In genomic region chr4:86644892-86645291, GRCh38 we compare ENCODE assay signal across 32 cellular contexts.
"Had no signal": no experiment of that assay in that cellular context is flagged by ENCODE, and none has a peak within 500 bp of the region (broad histone marks: within the 10 kb centered on the region; RNA-seq: fewer than 3 reads in every experiment).

No MANE protein-coding gene starts in this region.

- H3K36me3 Mint-ChIP-seq: activated CD8-positive, alpha-beta memory T cell treated with anti-CD3 and anti-CD28 coated beads, Interleukin-2, amount 10 ng/mL, durations not matched to agents 7 days and 5 days; activated naive CD4-positive, alpha-beta T cell treated with anti-CD3 and anti-CD28 coated beads, Interleukin-2, amount 10 ng/mL, durations not matched to agents 7 days and 5 days; activated naive CD4-positive, alpha-beta T cell treated with anti-CD3 and anti-CD28 coated beads, Interleukin-2, amount 50 U/mL, for 24 hours; activated naive CD8-positive, alpha-beta T cell; activated naive CD8-positive, alpha-beta T cell treated with anti-CD3 and anti-CD28 coated beads, Interleukin-2, amount 10 ng/mL, durations not matched to agents 7 days and 5 days; T-cell had no signal

- H3K27ac Mint-ChIP-seq: activated CD4-positive, alpha-beta memory T cell treated with anti-CD3 and anti-CD28 coated beads, Interleukin-2, amount 10 ng/mL, durations not matched to agents 7 days and 5 days; activated CD4-positive, alpha-beta T cell treated with anti-CD3 and anti-CD28 coated beads for 36 hours; activated CD4-positive, alpha-beta T cell treated with anti-CD3 and anti-CD28 coated beads, Interleukin-2, amount 10 ng/mL, durations not matched to agents 7 days and 5 days; activated CD8-positive, alpha-beta memory T cell treated with anti-CD3 and anti-CD28 coated beads, Interleukin-2, amount 10 ng/mL, durations not matched to agents 7 days and 5 days; activated CD8-positive, alpha-beta T cell treated with anti-CD3 and anti-CD28 coated beads, Interleukin-2, amount 10 ng/mL, durations not matched to agents 7 days and 5 days; activated naive CD4-positive, alpha-beta T cell treated with anti-CD3 and anti-CD28 coated beads, Interleukin-2, amount 10 ng/mL, durations not matched to agents 7 days and 5 days; activated naive CD4-positive, alpha-beta T cell treated with anti-CD3 and anti-CD28 coated beads, Interleukin-2, amount 50 U/mL, for 24 hours; activated naive CD8-positive, alpha-beta T cell; activated naive CD8-positive, alpha-beta T cell treated with anti-CD3 and anti-CD28 coated beads, Interleukin-2, amount 10 ng/mL, durations not matched to agents 7 days and 5 days; activated naive CD8-positive, alpha-beta T cell treated with anti-CD3 and anti-CD28 coated beads, Interleukin-2, amount 50 U/mL, for 24 hours; activated T-cell treated with anti-CD3 and anti-CD28 coated beads, Interleukin-2, amount 50 U/mL, for 24 hours; brain; T-cell; T-helper 2 cell treated with Interferon-gamma antibody and Interleukin-4, amounts not matched to agents 5 μg/mL and 100 μg/mL, for 36 hours had no signal

- H3K4me3 ChIP-seq: ascending aorta, cardiac muscle cell had no signal

- DNase-seq: activated CD4-positive, alpha-beta memory T cell treated with anti-CD3 and anti-CD28 coated beads, Interleukin-2, amount 10 ng/mL, durations not matched to agents 7 days and 5 days; activated CD4-positive, alpha-beta T cell treated with anti-CD3 and anti-CD28 coated beads for 1 hour; activated CD4-positive, alpha-beta T cell treated with anti-CD3 and anti-CD28 coated beads for 36 hours; activated CD4-positive, alpha-beta T cell treated with anti-CD3 and anti-CD28 coated beads for 48 hours; activated CD4-positive, alpha-beta T cell treated with anti-CD3 and anti-CD28 coated beads, Interleukin-2, amount 10 ng/mL, durations not matched to agents 7 days and 5 days; activated CD4-positive, alpha-beta T cell treated with anti-CD3 and anti-CD28 coated beads, Interleukin-2, amount 50 U/mL, for 48 hours; activated CD4-positive, CD25-positive, alpha-beta regulatory T cell; activated CD8-positive, alpha-beta memory T cell treated with anti-CD3 and anti-CD28 coated beads for 24 hours; activated CD8-positive, alpha-beta memory T cell treated with anti-CD3 and anti-CD28 coated beads, Interleukin-2, amount 10 ng/mL, durations not matched to agents 7 days and 5 days; activated CD8-positive, alpha-beta memory T cell treated with anti-CD3 and anti-CD28 coated beads, Interleukin-2, amount 50 U/mL, for 48 hours; activated CD8-positive, alpha-beta T cell treated with anti-CD3 and anti-CD28 coated beads, Interleukin-2, amount 10 ng/mL, durations not matched to agents 7 days and 5 days; activated effector memory CD4-positive, alpha-beta T cell treated with anti-CD3 and anti-CD28 coated beads, Interleukin-2, amount 50 U/mL, for 16 hours; activated naive CD4-positive, alpha-beta T cell treated with anti-CD3 and anti-CD28 coated beads, Interleukin-2, amount 10 ng/mL, durations not matched to agents 7 days and 5 days; activated naive CD4-positive, alpha-beta T cell treated with Interleukin-2 at 50 U/mL for 16 hours; activated naive CD8-positive, alpha-beta T cell treated with anti-CD3 and anti-CD28 coated beads, Interleukin-2, amount 10 ng/mL, durations not matched to agents 7 days and 5 days; activated naive CD8-positive, alpha-beta T cell treated with anti-CD3 and anti-CD28 coated beads, Interleukin-2, amount 50 U/mL, for 24 hours; activated T-cell treated with anti-CD3 and anti-CD28 coated beads, Interleukin-2, amount 50 U/mL, for 24 hours; activated T-cell treated with anti-CD3 and anti-CD28 coated beads, Interleukin-2, amount 50 U/mL, for 48 hours; amygdala; anterior cingulate cortex; caudate nucleus; cerebellar nuclear complex; T-cell; T-helper 9 cell had no signal

- ATAC-seq: activated CD4-positive, alpha-beta T cell treated with anti-CD3 and anti-CD28 coated beads for 36 hours; activated CD4-positive, CD25-positive, alpha-beta regulatory T cell treated with anti-CD3 and anti-CD28 coated beads, Interleukin-2, amount 50 U/mL, for 24 hours; activated CD8-positive, alpha-beta memory T cell treated with anti-CD3 and anti-CD28 coated beads, Interleukin-2, amount 10 ng/mL, durations not matched to agents 7 days and 5 days; activated CD8-positive, alpha-beta T cell treated with anti-CD3 and anti-CD28 coated beads, Interleukin-2, amount 10 ng/mL, durations not matched to agents 7 days and 5 days; activated naive CD8-positive, alpha-beta T cell treated with anti-CD3 and anti-CD28 coated beads, Interleukin-2, amount 50 U/mL, for 24 hours; T-cell had no signal

- H3K9me3 Mint-ChIP-seq: activated CD4-positive, alpha-beta memory T cell treated with anti-CD3 and anti-CD28 coated beads, Interleukin-2, amount 10 ng/mL, durations not matched to agents 7 days and 5 days; activated CD4-positive, alpha-beta T cell treated with anti-CD3 and anti-CD28 coated beads, Interleukin-2, amount 10 ng/mL, durations not matched to agents 7 days and 5 days; activated naive CD4-positive, alpha-beta T cell treated with anti-CD3 and anti-CD28 coated beads, Interleukin-2, amount 10 ng/mL, durations not matched to agents 7 days and 5 days; activated naive CD4-positive, alpha-beta T cell treated with anti-CD3 and anti-CD28 coated beads, Interleukin-2, amount 50 U/mL, for 24 hours; activated naive CD8-positive, alpha-beta T cell treated with anti-CD3 and anti-CD28 coated beads, Interleukin-2, amount 10 ng/mL, durations not matched to agents 7 days and 5 days; activated T-cell treated with anti-CD3 and anti-CD28 coated beads, Interleukin-2, amount 50 U/mL, for 24 hours; T-helper 2 cell treated with Interferon-gamma antibody and Interleukin-4, amounts not matched to agents 5 μg/mL and 100 μg/mL, for 36 hours had no signal

- H3K4me1 Mint-ChIP-seq: activated CD4-positive, alpha-beta memory T cell treated with anti-CD3 and anti-CD28 coated beads, Interleukin-2, amount 10 ng/mL, durations not matched to agents 7 days and 5 days; activated CD4-positive, alpha-beta T cell treated with anti-CD3 and anti-CD28 coated beads for 36 hours; activated CD4-positive, alpha-beta T cell treated with anti-CD3 and anti-CD28 coated beads, Interleukin-2, amount 10 ng/mL, durations not matched to agents 7 days and 5 days; activated CD8-positive, alpha-beta memory T cell treated with anti-CD3 and anti-CD28 coated beads, Interleukin-2, amount 10 ng/mL, durations not matched to agents 7 days and 5 days; activated naive CD4-positive, alpha-beta T cell treated with anti-CD3 and anti-CD28 coated beads, Interleukin-2, amount 10 ng/mL, durations not matched to agents 7 days and 5 days; activated naive CD4-positive, alpha-beta T cell treated with anti-CD3 and anti-CD28 coated beads, Interleukin-2, amount 50 U/mL, for 24 hours; activated naive CD8-positive, alpha-beta T cell treated with anti-CD3 and anti-CD28 coated beads, Interleukin-2, amount 10 ng/mL, durations not matched to agents 7 days and 5 days; activated naive CD8-positive, alpha-beta T cell treated with anti-CD3 and anti-CD28 coated beads, Interleukin-2, amount 50 U/mL, for 24 hours; brain; central memory CD8-positive, alpha-beta T cell; T-cell had no signal

- H3K4me3 Mint-ChIP-seq: activated CD4-positive, alpha-beta memory T cell treated with anti-CD3 and anti-CD28 coated beads, Interleukin-2, amount 10 ng/mL, durations not matched to agents 7 days and 5 days; activated CD4-positive, alpha-beta T cell treated with anti-CD3 and anti-CD28 coated beads for 36 hours; activated CD4-positive, alpha-beta T cell treated with anti-CD3 and anti-CD28 coated beads, Interleukin-2, amount 10 ng/mL, durations not matched to agents 7 days and 5 days; activated CD8-positive, alpha-beta memory T cell treated with anti-CD3 and anti-CD28 coated beads, Interleukin-2, amount 10 ng/mL, durations not matched to agents 7 days and 5 days; activated CD8-positive, alpha-beta T cell treated with anti-CD3 and anti-CD28 coated beads, Interleukin-2, amount 10 ng/mL, durations not matched to agents 7 days and 5 days; activated naive CD4-positive, alpha-beta T cell treated with anti-CD3 and anti-CD28 coated beads, Interleukin-2, amount 10 ng/mL, durations not matched to agents 7 days and 5 days; activated naive CD4-positive, alpha-beta T cell treated with anti-CD3 and anti-CD28 coated beads, Interleukin-2, amount 50 U/mL, for 24 hours; activated naive CD8-positive, alpha-beta T cell; activated naive CD8-positive, alpha-beta T cell treated with anti-CD3 and anti-CD28 coated beads, Interleukin-2, amount 10 ng/mL, durations not matched to agents 7 days and 5 days; activated naive CD8-positive, alpha-beta T cell treated with anti-CD3 and anti-CD28 coated beads, Interleukin-2, amount 50 U/mL, for 24 hours; activated T-cell treated with anti-CD3 and anti-CD28 coated beads, Interleukin-2, amount 50 U/mL, for 24 hours; brain; central memory CD8-positive, alpha-beta T cell; T-cell; T-helper 2 cell treated with Interferon-gamma antibody and Interleukin-4, amounts not matched to agents 5 μg/mL and 100 μg/mL, for 36 hours had no signal

- H3K27me3 Mint-ChIP-seq: activated CD4-positive, alpha-beta memory T cell treated with anti-CD3 and anti-CD28 coated beads, Interleukin-2, amount 10 ng/mL, durations not matched to agents 7 days and 5 days; activated CD4-positive, alpha-beta T cell treated with anti-CD3 and anti-CD28 coated beads for 36 hours; activated CD8-positive, alpha-beta memory T cell treated with anti-CD3 and anti-CD28 coated beads, Interleukin-2, amount 10 ng/mL, durations not matched to agents 7 days and 5 days; activated naive CD4-positive, alpha-beta T cell treated with anti-CD3 and anti-CD28 coated beads, Interleukin-2, amount 10 ng/mL, durations not matched to agents 7 days and 5 days; activated naive CD8-positive, alpha-beta T cell; activated naive CD8-positive, alpha-beta T cell treated with anti-CD3 and anti-CD28 coated beads, Interleukin-2, amount 10 ng/mL, durations not matched to agents 7 days and 5 days; activated naive CD8-positive, alpha-beta T cell treated with anti-CD3 and anti-CD28 coated beads, Interleukin-2, amount 50 U/mL, for 24 hours; activated T-cell treated with anti-CD3 and anti-CD28 coated beads, Interleukin-2, amount 50 U/mL, for 24 hours; brain; central memory CD8-positive, alpha-beta T cell; T-cell had no signal
